In genomic region chr6:3019065-3019464, GRCh38 we compare ENCODE assay signal across 13 cellular contexts.
"Had no signal": no experiment of that assay in that cellular context is flagged by ENCODE, and none has a peak within 500 bp of the region (broad histone marks: within the 10 kb centered on the region; RNA-seq: fewer than 3 reads in every experiment).

No MANE protein-coding gene starts in this region.

- H3K4me1 ChIP-seq: pancreas had no signal

- H3K4me3 ChIP-seq: cardiac muscle cell, heart left ventricle, left lung, neural progenitor cell, pancreas, tibial nerve had no signal

- ATAC-seq: activated T-helper 17 cell treated with anti-CD3 and anti-CD28 coated beads, Interleukin-2, amount 50 U/mL, for 72 hours; foreskin keratinocyte; heart left ventricle; left lung; pancreas had no signal

- H3K36me3 ChIP-seq: neural progenitor cell, pancreas had no signal

- DNase-seq: activated naive CD4-positive, alpha-beta T cell treated with anti-CD3 and anti-CD28 coated beads for 36 hours; foreskin keratinocyte; heart left ventricle; left lung; mesendoderm; pancreas; T-helper 9 cell had no signal

- H3K9me3 ChIP-seq: left lung, pancreas, tibial nerve had no signal

- H3K27me3 ChIP-seq: cardiac muscle cell, foreskin keratinocyte, heart left ventricle, left lung, pancreas, tibial nerve had no signal

- FAIRE-seq: colon, islet of Langerhans, pancreas had no signal

- H3K27ac ChIP-seq: cardiac muscle cell, foreskin keratinocyte, neural progenitor cell, pancreas, tibial nerve had no signal
